Comparison of ENCODE assay signal across 1 cellular context in genomic region chr5:173786296-173787187, GRCh38.
A peak's percentile ranks its signal among the peaks of the same experiment; 100 is the strongest.
TF ChIP-seq lines count a peak whose summit lies in the region.

No MANE protein-coding gene starts in this region.

TF ChIP-seq in K562, 482 proteins besides CTCF, POLR2A, EP300 and RAD21 (continued from another document and continues in another):
- TF ChIP-seq SIN3A (IDR thresholded peaks at IDR 0.05; ENCODE audit: borderline replicate concordance in 2 of 2, control insufficient read depth in 1 of 2, low read depth in 2 of 2, low read length in 2 of 2) (no peak), JUN (IDR thresholded peaks at IDR 0.05; ENCODE audit: borderline replicate concordance, low read depth, low read length) (0 out of 2 replicates have a peak, but pooled peaks have one; percentile 22), JUN (CRISPR knock-in tag; IDR thresholded peaks at IDR 0.05; ENCODE audit: borderline replicate concordance) (no peak), ZBTB2 (IDR thresholded peaks at IDR 0.05) (0 out of 2 replicates have a peak, but pooled peaks have one; percentile 27), ATF1 (CRISPR knock-in tag; IDR thresholded peaks at IDR 0.05) (no peak), ATF1 (tag; IDR thresholded peaks at IDR 0.05) (peak; percentile 35), PTRF (tag; IDR thresholded peaks at IDR 0.05) (peak; percentile 64; the same call in 1 of the 2 replicates), MAFG (tag; conservative IDR thresholded peaks at IDR 0.05) (peak; percentile 36; the same call in 1 of the 2 replicates), CBX2 (IDR thresholded peaks at IDR 0.05; ENCODE audit: insufficient read depth, low read length, poor library complexity, severe bottlenecking) (no peak), L3MBTL2 (IDR thresholded peaks at IDR 0.05) (peak; percentile 85), HDAC8 (tag; IDR thresholded peaks at IDR 0.05) (0 out of 2 replicates have a peak, but pooled peaks have one; percentile 43), MYC (IDR thresholded peaks at IDR 0.05; ENCODE audit: low read depth, low read length) (peak; percentile 63; the same call in 1 of the 2 replicates), MYC (CRISPR knock-in tag; IDR thresholded peaks at IDR 0.05; ENCODE audit: borderline replicate concordance, low read depth) (no peak), ARNT (IDR thresholded peaks at IDR 0.05) (0 out of 4 replicates have a peak, but pooled peaks of 1 of the 2 experiments have one; percentile 64), NFXL1 (CRISPR knock-in tag; IDR thresholded peaks at IDR 0.05) (no peak), FOSL1 (tag; conservative IDR thresholded peaks at IDR 0.05) (0 out of 2 replicates have a peak, but pooled peaks have one; percentile 27), ZKSCAN1 (IDR thresholded peaks at IDR 0.05; ENCODE audit: low read depth, low read length) (peak; percentile 93), NR3C1 (CRISPR knock-in tag; IDR thresholded peaks at IDR 0.05) (no peak), ZEB2 (IDR thresholded peaks at IDR 0.05) (0 out of 2 replicates have a peak, but pooled peaks have one; percentile 58), HDGF (IDR thresholded peaks at IDR 0.05) (0 out of 2 replicates have a peak, but pooled peaks have one; percentile 66), PPARD (CRISPR knock-in tag; IDR thresholded peaks at IDR 0.05) (no peak), HNRNPH1 (optimal IDR thresholded peaks at IDR 0.05; ENCODE audit: low read depth, low read length) (no peak), TCF3 (CRISPR knock-in tag; IDR thresholded peaks at IDR 0.05) (peak; percentile 6; the same call in 1 of the 2 replicates), HDAC2 (IDR thresholded peaks at IDR 0.05) (0 out of 2 replicates have a peak, but pooled peaks have one; percentile 41), DNMT1 (IDR thresholded peaks at IDR 0.05) (no peak), SMC3 (conservative IDR thresholded peaks at IDR 0.05; ENCODE audit: insufficient read depth, low read depth, low read length) (peak; percentile 62), ZNF316 (IDR thresholded peaks at IDR 0.05) (peak; percentile 43; the same call in 1 of the 2 replicates), NR2C1 (IDR thresholded peaks at IDR 0.05) (no peak), NR2C1 (tag; IDR thresholded peaks at IDR 0.05) (peak; percentile 59), PYGO2 (tag; IDR thresholded peaks at IDR 0.05) (peak; percentile 54; the same call in 1 of the 2 replicates), BRD9 (IDR thresholded peaks at IDR 0.05; ENCODE audit: low read depth, partially characterized antibody) (peak; percentile 44), ZNF707 (CRISPR knock-in tag; conservative IDR thresholded peaks at IDR 0.05) (no peak), HDAC1 (IDR thresholded peaks at IDR 0.05) (peak in 1 of 2 experiments; percentile 49; a peak in 1 of 4 replicates), SMARCA4 (IDR thresholded peaks at IDR 0.05) (peak; percentile 60; the same call in 1 of the 2 replicates), THRB (CRISPR knock-in tag; conservative IDR thresholded peaks at IDR 0.05) (peak; percentile 47; the same call in 1 of the 2 replicates), C11orf30 (IDR thresholded peaks at IDR 0.05; ENCODE audit: low read depth) (peak; percentile 58; the same call in 1 of the 2 replicates), HLTF (IDR thresholded peaks at IDR 0.05) (no peak), XRCC4 (IDR thresholded peaks at IDR 0.05; ENCODE audit: extremely low read depth, insufficient read depth, insufficient read length) (no peak), RCOR1 (IDR thresholded peaks at IDR 0.05; ENCODE audit: borderline replicate concordance in 1 of 2, low read depth in 2 of 2, low read length in 2 of 2) (peak in 1 of 2 experiments; percentile 73; a peak in 1 of 4 replicates), PURB (CRISPR knock-in tag; IDR thresholded peaks at IDR 0.05; ENCODE audit: low read depth) (no peak), MEIS2 (IDR thresholded peaks at IDR 0.05; ENCODE audit: partially characterized antibody) (peak; percentile 15), NBN (IDR thresholded peaks at IDR 0.05; ENCODE audit: low read depth) (peak; percentile 65; the same call in 1 of the 2 replicates), CHAMP1 (IDR thresholded peaks at IDR 0.05) (0 out of 2 replicates have a peak, but pooled peaks have one; percentile 29), ZBTB34 (CRISPR knock-in tag; IDR thresholded peaks at IDR 0.05) (no peak), CXXC5 (CRISPR knock-in tag; IDR thresholded peaks at IDR 0.05) (peak; percentile 61), CC2D1A (IDR thresholded peaks at IDR 0.05) (peak; percentile 63; the same call in 1 of the 2 replicates), SMAD4 (CRISPR knock-in tag; conservative IDR thresholded peaks at IDR 0.05) (peak; percentile 62), ARID2 (IDR thresholded peaks at IDR 0.05) (peak; percentile 32; the same call in 1 of the 2 replicates), HCFC1 (IDR thresholded peaks at IDR 0.05; ENCODE audit: low read depth, low read length) (0 out of 2 replicates have a peak, but pooled peaks have one; percentile 31), TEAD4 (IDR thresholded peaks at IDR 0.05; ENCODE audit: low read length) (peak; percentile 42; the same call in 1 of the 2 replicates), TEAD4 (CRISPR knock-in tag; IDR thresholded peaks at IDR 0.05; ENCODE audit: borderline replicate concordance) (no peak), HNRNPLL (IDR thresholded peaks at IDR 0.05; ENCODE audit: low read depth, low read length, poor library complexity, severe bottlenecking) (no peak), SP1 (CRISPR knock-in tag; IDR thresholded peaks at IDR 0.05) (no peak)
- TF ChIP-seq, protein P1, sequence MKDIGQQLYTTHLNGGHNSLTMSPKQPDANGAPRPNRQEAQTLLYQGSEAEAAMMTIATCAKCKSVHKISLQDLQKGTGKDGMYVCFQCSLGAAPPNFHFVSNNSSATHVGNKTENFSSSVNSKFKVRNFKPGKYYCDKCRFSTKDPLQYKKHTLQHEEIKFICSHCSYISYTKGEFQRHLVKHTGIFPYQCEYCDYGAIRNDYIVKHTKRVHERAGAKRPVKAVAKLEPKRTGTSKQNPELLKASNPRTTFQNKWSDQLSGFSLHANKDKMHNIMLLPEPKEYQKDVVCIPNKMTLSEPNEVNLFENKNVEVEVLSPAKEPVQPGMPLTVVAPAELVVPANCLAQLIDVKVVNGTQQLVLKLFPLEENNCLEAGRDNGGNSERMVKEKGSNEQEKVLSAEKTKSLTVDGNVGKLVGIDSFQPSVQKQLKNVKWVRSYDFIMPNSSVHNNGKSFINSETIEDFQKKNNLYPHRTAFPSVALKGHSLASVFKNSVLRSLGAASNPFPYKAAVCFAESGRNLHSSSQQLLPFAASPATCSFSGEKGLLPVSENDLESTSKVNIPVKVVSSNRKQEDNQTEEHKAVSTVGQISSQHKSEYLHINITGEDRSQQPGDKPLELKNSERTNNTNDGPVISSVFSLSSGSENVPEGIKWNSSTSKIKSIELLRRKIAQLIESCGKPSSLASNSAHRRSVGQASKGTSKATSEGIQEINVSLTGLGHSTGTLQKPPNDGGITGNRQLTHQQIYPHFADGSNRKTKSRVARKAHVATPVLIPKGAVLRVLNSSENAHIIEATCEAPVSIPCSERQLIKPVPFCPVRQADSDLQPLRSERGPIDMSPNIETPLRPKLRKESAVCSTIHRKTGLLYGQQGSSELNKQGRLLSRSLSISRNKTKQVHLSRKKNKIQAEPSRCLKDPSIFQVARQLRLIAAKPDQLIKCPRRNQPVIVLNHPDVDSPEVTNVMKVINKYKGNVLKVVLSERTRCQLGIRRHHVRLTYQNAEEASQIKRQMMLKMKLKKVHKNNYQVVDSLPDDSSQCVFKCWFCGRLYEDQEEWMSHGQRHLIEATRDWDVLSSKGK (CRISPR knock-in tag; IDR thresholded peaks at IDR 0.05): no peak
- TF ChIP-seq, protein P2, sequence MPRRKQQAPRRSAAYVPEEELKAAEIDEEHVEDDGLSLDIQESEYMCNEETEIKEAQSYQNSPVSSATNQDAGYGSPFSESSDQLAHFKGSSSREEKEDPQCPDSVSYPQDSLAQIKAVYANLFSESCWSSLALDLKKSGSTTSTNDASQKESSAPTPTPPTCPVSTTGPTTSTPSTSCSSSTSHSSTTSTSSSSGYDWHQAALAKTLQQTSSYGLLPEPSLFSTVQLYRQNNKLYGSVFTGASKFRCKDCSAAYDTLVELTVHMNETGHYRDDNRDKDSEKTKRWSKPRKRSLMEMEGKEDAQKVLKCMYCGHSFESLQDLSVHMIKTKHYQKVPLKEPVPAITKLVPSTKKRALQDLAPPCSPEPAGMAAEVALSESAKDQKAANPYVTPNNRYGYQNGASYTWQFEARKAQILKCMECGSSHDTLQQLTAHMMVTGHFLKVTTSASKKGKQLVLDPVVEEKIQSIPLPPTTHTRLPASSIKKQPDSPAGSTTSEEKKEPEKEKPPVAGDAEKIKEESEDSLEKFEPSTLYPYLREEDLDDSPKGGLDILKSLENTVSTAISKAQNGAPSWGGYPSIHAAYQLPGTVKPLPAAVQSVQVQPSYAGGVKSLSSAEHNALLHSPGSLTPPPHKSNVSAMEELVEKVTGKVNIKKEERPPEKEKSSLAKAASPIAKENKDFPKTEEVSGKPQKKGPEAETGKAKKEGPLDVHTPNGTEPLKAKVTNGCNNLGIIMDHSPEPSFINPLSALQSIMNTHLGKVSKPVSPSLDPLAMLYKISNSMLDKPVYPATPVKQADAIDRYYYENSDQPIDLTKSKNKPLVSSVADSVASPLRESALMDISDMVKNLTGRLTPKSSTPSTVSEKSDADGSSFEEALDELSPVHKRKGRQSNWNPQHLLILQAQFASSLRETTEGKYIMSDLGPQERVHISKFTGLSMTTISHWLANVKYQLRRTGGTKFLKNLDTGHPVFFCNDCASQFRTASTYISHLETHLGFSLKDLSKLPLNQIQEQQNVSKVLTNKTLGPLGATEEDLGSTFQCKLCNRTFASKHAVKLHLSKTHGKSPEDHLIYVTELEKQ (CRISPR knock-in tag; IDR thresholded peaks at IDR 0.05): no peak
- TF ChIP-seq, protein P3, sequence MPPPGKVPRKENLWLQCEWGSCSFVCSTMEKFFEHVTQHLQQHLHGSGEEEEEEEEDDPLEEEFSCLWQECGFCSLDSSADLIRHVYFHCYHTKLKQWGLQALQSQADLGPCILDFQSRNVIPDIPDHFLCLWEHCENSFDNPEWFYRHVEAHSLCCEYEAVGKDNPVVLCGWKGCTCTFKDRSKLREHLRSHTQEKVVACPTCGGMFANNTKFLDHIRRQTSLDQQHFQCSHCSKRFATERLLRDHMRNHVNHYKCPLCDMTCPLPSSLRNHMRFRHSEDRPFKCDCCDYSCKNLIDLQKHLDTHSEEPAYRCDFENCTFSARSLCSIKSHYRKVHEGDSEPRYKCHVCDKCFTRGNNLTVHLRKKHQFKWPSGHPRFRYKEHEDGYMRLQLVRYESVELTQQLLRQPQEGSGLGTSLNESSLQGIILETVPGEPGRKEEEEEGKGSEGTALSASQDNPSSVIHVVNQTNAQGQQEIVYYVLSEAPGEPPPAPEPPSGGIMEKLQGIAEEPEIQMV (tag; conservative IDR thresholded peaks at IDR 0.05; ENCODE audit: low read depth): peak; percentile 81
- TF ChIP-seq, protein P4, sequence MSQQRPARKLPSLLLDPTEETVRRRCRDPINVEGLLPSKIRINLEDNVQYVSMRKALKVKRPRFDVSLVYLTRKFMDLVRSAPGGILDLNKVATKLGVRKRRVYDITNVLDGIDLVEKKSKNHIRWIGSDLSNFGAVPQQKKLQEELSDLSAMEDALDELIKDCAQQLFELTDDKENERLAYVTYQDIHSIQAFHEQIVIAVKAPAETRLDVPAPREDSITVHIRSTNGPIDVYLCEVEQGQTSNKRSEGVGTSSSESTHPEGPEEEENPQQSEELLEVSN (IDR thresholded peaks at IDR 0.05; ENCODE audit: borderline replicate concordance in 1 of 2, extremely low read depth in 1 of 2, insufficient read depth in 1 of 2, insufficient read length in 1 of 2, low read depth in 1 of 2, low read length in 1 of 2, poor library complexity in 1 of 2, severe bottlenecking in 1 of 2): peak; percentile 17 to 64
